Comparison of ENCODE assay signal across 2 cellular contexts in the genomic region with DNA sequence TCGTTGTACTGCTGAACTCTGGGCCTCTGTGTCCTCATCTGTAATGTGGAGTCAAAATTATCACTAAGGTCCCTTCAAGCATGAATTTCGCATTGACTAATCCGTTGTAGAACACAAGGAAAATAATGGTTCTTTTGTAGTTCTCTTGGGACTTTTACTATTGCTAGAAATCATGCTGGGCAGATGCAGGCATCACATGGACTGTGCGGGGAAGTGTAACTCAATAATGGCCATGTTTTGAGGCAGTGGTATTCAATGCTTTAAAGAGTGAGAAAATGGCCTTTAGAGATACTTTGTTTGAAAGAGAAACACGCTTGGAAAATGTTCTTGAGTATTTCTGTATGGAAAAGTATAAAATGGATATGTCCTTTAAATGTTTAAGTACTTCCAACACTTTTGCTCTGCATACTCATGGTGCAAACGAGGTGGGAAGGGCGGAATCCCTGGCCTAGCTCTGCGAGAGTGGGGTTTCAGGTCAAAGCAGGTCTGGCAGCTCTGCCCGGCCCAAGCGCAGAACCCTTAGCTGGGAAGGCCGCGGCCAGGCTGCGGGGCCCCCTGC.
A peak's percentile ranks its signal among the peaks of the same experiment; 100 is the strongest.
TF ChIP-seq lines count a peak whose summit lies in the region.

No MANE protein-coding gene starts in this region.

TF ChIP-seq in A549, 52 proteins besides CTCF, POLR2A, EP300 and RAD21:
- TF ChIP-seq, protein P1, sequence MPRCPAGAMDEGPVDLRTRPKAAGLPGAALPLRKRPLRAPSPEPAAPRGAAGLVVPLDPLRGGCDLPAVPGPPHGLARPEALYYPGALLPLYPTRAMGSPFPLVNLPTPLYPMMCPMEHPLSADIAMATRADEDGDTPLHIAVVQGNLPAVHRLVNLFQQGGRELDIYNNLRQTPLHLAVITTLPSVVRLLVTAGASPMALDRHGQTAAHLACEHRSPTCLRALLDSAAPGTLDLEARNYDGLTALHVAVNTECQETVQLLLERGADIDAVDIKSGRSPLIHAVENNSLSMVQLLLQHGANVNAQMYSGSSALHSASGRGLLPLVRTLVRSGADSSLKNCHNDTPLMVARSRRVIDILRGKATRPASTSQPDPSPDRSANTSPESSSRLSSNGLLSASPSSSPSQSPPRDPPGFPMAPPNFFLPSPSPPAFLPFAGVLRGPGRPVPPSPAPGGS (IDR thresholded peaks at IDR 0.05) = no peak
- TF ChIP-seq KDM5A (IDR thresholded peaks at IDR 0.05) = no peak
- no peak for TF ChIP-seq CBX2 (IDR thresholded peaks at IDR 0.05; ENCODE audit: borderline replicate concordance, low read depth)
- no peak for TF ChIP-seq FOSL2 (IDR thresholded peaks at IDR 0.05)
- no peak for TF ChIP-seq FOSL2 (CRISPR knock-in tag; IDR thresholded peaks at IDR 0.05)
- no peak for TF ChIP-seq RCOR1 (IDR thresholded peaks at IDR 0.05; ENCODE audit: low read depth, low read length)
- no peak for TF ChIP-seq FOXS1 (CRISPR knock-in tag; IDR thresholded peaks at IDR 0.05)
- no peak for TF ChIP-seq MYC (IDR thresholded peaks at IDR 0.05; ENCODE audit: borderline replicate concordance, low read length)
- TF ChIP-seq USF2 (IDR thresholded peaks at IDR 0.05) = no peak
- TF ChIP-seq ESRRA (IDR thresholded peaks at IDR 0.05; ENCODE audit: borderline replicate concordance, low read length) = no peak
- no peak for TF ChIP-seq GATA3 (IDR thresholded peaks at IDR 0.05; ENCODE audit: borderline replicate concordance)
- TF ChIP-seq HDAC2 (IDR thresholded peaks at IDR 0.05) = no peak
- TF ChIP-seq, protein P2, sequence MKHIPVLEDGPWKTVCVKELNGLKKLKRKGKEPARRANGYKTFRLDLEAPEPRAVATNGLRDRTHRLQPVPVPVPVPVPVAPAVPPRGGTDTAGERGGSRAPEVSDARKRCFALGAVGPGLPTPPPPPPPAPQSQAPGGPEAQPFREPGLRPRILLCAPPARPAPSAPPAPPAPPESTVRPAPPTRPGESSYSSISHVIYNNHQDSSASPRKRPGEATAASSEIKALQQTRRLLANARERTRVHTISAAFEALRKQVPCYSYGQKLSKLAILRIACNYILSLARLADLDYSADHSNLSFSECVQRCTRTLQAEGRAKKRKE (CRISPR knock-in tag; IDR thresholded peaks at IDR 0.05; ENCODE audit: low read depth) = no peak
- TF ChIP-seq RNF2 (IDR thresholded peaks at IDR 0.05; ENCODE audit: borderline replicate concordance, low read depth) = no peak
- TF ChIP-seq MAFK (IDR thresholded peaks at IDR 0.05; ENCODE audit: partially characterized antibody) = no peak

TF ChIP-seq in K562, 482 proteins besides CTCF, POLR2A, EP300 and RAD21 (continued from another document and continues in another):
- TF ChIP-seq CAMTA2 (CRISPR knock-in tag; conservative IDR thresholded peaks at IDR 0.05) (no peak), FOSL1 (tag; conservative IDR thresholded peaks at IDR 0.05) (no peak), MAFK (IDR thresholded peaks at IDR 0.05; ENCODE audit: low read length) (no peak), HDAC3 (IDR thresholded peaks at IDR 0.05; ENCODE audit: borderline replicate concordance, partially characterized antibody) (no peak), CEBPZ (IDR thresholded peaks at IDR 0.05; ENCODE audit: borderline replicate concordance, low read depth, low read length) (no peak), SREBF2 (CRISPR knock-in tag; IDR thresholded peaks at IDR 0.05) (no peak), POLR2AphosphoS5 (IDR thresholded peaks at IDR 0.05; ENCODE audit: control insufficient read depth, insufficient read depth, low read depth, low read length) (no peak), ATF2 (CRISPR knock-in tag; IDR thresholded peaks at IDR 0.05) (no peak), STAG1 (CRISPR knock-in tag; IDR thresholded peaks at IDR 0.05; ENCODE audit: borderline replicate concordance) (no peak), BACH1 (tag; IDR thresholded peaks at IDR 0.05) (no peak), ZNF24 (IDR thresholded peaks at IDR 0.05) (no peak), PHB2 (IDR thresholded peaks at IDR 0.05; ENCODE audit: low read depth) (no peak), MXI1 (IDR thresholded peaks at IDR 0.05; ENCODE audit: low read depth, low read length) (no peak), NFYB (IDR thresholded peaks at IDR 0.05; ENCODE audit: extremely low read depth, insufficient read length) (no peak), SMAD4 (CRISPR knock-in tag; conservative IDR thresholded peaks at IDR 0.05) (0 out of 2 replicates have a peak, but pooled peaks have one; percentile 41), POLR2AphosphoS2 (IDR thresholded peaks at IDR 0.05; ENCODE audit: low read length) (no peak), NR2C2 (CRISPR knock-in tag; IDR thresholded peaks at IDR 0.05) (no peak), NR2C2 (tag; IDR thresholded peaks at IDR 0.05) (no peak), ZNF507 (tag; conservative IDR thresholded peaks at IDR 0.05) (no peak), HDAC2 (IDR thresholded peaks at IDR 0.05) (0 out of 2 replicates have a peak, but pooled peaks have one; percentile 19), ZFP30 (CRISPR knock-in tag; IDR thresholded peaks at IDR 0.05; ENCODE audit: borderline replicate concordance) (no peak), NFE2L1 (tag; IDR thresholded peaks at IDR 0.05; ENCODE audit: borderline replicate concordance, low read depth) (no peak), HDAC1 (IDR thresholded peaks at IDR 0.05) (no peak), CBX3 (IDR thresholded peaks at IDR 0.05; ENCODE audit: borderline replicate concordance in 1 of 2, low read length in 2 of 2) (no peak), ETV5 (CRISPR knock-in tag; IDR thresholded peaks at IDR 0.05; ENCODE audit: low read depth) (peak; percentile 36; the same call in 1 of the 2 replicates), ZNF197 (CRISPR knock-in tag; IDR thresholded peaks at IDR 0.05; ENCODE audit: low read depth) (no peak), CBFA2T2 (conservative IDR thresholded peaks at IDR 0.05) (no peak), ZKSCAN3 (CRISPR knock-in tag; IDR thresholded peaks at IDR 0.05) (no peak), GABPB1 (CRISPR knock-in tag; IDR thresholded peaks at IDR 0.05) (peak; percentile 46; the same call in 1 of the 2 replicates), ATF1 (CRISPR knock-in tag; IDR thresholded peaks at IDR 0.05) (no peak), ATF1 (tag; IDR thresholded peaks at IDR 0.05) (no peak)
- TF ChIP-seq, protein P3, sequence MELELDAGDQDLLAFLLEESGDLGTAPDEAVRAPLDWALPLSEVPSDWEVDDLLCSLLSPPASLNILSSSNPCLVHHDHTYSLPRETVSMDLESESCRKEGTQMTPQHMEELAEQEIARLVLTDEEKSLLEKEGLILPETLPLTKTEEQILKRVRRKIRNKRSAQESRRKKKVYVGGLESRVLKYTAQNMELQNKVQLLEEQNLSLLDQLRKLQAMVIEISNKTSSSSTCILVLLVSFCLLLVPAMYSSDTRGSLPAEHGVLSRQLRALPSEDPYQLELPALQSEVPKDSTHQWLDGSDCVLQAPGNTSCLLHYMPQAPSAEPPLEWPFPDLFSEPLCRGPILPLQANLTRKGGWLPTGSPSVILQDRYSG (tag; conservative IDR thresholded peaks at IDR 0.05; ENCODE audit: low read depth) = no peak
- TF ChIP-seq, protein P4, sequence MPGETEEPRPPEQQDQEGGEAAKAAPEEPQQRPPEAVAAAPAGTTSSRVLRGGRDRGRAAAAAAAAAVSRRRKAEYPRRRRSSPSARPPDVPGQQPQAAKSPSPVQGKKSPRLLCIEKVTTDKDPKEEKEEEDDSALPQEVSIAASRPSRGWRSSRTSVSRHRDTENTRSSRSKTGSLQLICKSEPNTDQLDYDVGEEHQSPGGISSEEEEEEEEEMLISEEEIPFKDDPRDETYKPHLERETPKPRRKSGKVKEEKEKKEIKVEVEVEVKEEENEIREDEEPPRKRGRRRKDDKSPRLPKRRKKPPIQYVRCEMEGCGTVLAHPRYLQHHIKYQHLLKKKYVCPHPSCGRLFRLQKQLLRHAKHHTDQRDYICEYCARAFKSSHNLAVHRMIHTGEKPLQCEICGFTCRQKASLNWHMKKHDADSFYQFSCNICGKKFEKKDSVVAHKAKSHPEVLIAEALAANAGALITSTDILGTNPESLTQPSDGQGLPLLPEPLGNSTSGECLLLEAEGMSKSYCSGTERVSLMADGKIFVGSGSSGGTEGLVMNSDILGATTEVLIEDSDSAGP (CRISPR knock-in tag; IDR thresholded peaks at IDR 0.05) = no peak
- TF ChIP-seq, protein P5, sequence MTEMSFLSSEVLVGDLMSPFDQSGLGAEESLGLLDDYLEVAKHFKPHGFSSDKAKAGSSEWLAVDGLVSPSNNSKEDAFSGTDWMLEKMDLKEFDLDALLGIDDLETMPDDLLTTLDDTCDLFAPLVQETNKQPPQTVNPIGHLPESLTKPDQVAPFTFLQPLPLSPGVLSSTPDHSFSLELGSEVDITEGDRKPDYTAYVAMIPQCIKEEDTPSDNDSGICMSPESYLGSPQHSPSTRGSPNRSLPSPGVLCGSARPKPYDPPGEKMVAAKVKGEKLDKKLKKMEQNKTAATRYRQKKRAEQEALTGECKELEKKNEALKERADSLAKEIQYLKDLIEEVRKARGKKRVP (CRISPR knock-in tag; IDR thresholded peaks at IDR 0.05) = no peak
- TF ChIP-seq, protein P6, sequence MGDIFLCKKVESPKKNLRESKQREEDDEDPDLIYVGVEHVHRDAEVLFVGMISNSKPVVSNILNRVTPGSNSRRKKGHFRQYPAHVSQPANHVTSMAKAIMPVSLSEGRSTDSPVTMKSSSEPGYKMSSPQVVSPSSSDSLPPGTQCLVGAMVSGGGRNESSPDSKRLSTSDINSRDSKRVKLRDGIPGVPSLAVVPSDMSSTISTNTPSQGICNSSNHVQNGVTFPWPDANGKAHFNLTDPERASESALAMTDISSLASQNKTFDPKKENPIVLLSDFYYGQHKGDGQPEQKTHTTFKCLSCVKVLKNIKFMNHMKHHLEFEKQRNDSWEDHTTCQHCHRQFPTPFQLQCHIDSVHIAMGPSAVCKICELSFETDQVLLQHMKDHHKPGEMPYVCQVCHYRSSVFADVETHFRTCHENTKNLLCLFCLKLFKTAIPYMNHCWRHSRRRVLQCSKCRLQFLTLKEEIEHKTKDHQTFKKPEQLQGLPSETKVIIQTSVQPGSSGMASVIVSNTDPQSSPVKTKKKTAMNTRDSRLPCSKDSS (IDR thresholded peaks at IDR 0.05; ENCODE audit: low read depth, partially characterized antibody) = no peak
- TF ChIP-seq, protein P7, sequence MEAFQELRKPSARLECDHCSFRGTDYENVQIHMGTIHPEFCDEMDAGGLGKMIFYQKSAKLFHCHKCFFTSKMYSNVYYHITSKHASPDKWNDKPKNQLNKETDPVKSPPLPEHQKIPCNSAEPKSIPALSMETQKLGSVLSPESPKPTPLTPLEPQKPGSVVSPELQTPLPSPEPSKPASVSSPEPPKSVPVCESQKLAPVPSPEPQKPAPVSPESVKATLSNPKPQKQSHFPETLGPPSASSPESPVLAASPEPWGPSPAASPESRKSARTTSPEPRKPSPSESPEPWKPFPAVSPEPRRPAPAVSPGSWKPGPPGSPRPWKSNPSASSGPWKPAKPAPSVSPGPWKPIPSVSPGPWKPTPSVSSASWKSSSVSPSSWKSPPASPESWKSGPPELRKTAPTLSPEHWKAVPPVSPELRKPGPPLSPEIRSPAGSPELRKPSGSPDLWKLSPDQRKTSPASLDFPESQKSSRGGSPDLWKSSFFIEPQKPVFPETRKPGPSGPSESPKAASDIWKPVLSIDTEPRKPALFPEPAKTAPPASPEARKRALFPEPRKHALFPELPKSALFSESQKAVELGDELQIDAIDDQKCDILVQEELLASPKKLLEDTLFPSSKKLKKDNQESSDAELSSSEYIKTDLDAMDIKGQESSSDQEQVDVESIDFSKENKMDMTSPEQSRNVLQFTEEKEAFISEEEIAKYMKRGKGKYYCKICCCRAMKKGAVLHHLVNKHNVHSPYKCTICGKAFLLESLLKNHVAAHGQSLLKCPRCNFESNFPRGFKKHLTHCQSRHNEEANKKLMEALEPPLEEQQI (IDR thresholded peaks at IDR 0.05) = peak; percentile 72; the same call in 1 of the 2 replicates
